ENCODE assay signal across 36 cellular contexts in the genomic region with DNA sequence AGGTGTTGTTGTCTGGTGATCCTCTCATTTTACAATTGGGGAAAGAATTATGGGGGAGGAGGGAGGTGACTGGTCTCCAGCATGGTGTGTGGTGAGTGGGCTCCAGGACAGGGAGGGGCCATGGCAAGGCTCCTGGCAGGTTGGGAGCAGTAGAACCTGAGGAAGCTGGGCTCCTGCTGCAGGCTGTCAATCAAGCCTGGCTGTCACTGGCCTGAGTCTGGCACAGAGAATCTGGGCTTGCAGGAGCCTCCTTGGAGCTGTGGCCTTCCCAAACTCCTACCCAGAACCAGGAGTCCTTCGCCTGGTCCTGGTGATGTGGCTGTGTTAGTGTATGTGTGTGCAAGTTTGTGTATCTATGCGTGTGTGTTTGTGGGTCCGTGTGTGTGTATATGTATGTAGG.
"Had no signal": no experiment of that assay in that cellular context is flagged by ENCODE, and none has a peak within 500 bp of the region (broad histone marks: within the 10 kb centered on the region; RNA-seq: fewer than 3 reads in every experiment).

No MANE protein-coding gene starts in this region.

- H3K9me3 ChIP-seq: MG63 had no signal

- H3K36me3 ChIP-seq: MG63 had no signal

- H3K4me3 ChIP-seq: MG63 had no signal

- DNase-seq: Karpas-422, Kasumi-1, MG63, MM.1S, MV-4-11, NCI-H1048, NCI-H1092, NCI-H1092 treated with DMSO at 0.1 percent for 48 hours, NCI-H1105, NCI-H1105 treated with DMSO at 0.1 percent for 48 hours, NCI-H1417, NCI-H1417 treated with DMSO at 0.1 percent for 48 hours, NCI-H1436, NCI-H1436 treated with DMSO at 0.1 percent for 48 hours, NCI-H146, NCI-H1694, NCI-H1694 treated with DMSO at 0.1 percent for 48 hours, NCI-H187, NCI-H187 treated with DMSO at 0.1 percent for 48 hours, NCI-H1930, NCI-H2029, NCI-H2029 treated with DMSO at 0.1 percent for 48 hours, NCI-H2081, NCI-H2081 treated with DMSO at 0.1 percent for 48 hours, NCI-H2107, NCI-H2171, NCI-H2171 treated with DMSO at 0.1 percent for 48 hours, NCI-H2227 treated with DMSO at 0.1 percent for 48 hours, NCI-H226, NCI-H345, NCI-H446, NCI-H446 treated with DMSO at 0.1 percent for 48 hours, NCI-H510A, NCI-H510A treated with DMSO at 0.1 percent for 48 hours, NCI-H524, NCI-H524 treated with DMSO at 0.1 percent for 48 hours had no signal
